ENCODE assay signal across 22 cellular contexts in genomic region chr6:13248549-13248948, GRCh38.
DNase-seq lines count a peak whose midpoint lies in the region; ATAC-seq, FAIRE-seq and TF ChIP-seq lines count a peak whose summit lies in the region.
"Had no signal": no experiment of that assay in that cellular context is flagged by ENCODE, and none has a peak within 500 bp of the region (broad histone marks: within the 10 kb centered on the region; RNA-seq: fewer than 3 reads in every experiment).

No MANE protein-coding gene starts in this region.

- TF ChIP-seq CTCF in H1 (IDR thresholded peaks at IDR 0.05; ENCODE audit: control extremely low read depth in 1 of 3, insufficient read depth in 1 of 3, low read depth in 1 of 3, low read length in 3 of 3): no peak
- TF ChIP-seq CTCF in nephron (IDR thresholded peaks at IDR 0.05; ENCODE audit: unreplicated experiment in 3 of 3): no peak

- H2AK5ac ChIP-seq in H1 (ENCODE audit: low read depth, low read length): no peak overlapping the region

- TF ChIP-seq RAD21 in H1 (IDR thresholded peaks at IDR 0.05 in 1 of 2, conservative IDR thresholded peaks at IDR 0.05 in 1 of 2; ENCODE audit: low read depth in 2 of 2, low read length in 2 of 2): no peak

- H3K36me3 ChIP-seq in HUES48 (ENCODE audit: control insufficient read depth, insufficient read depth, low read length) (no peaks in the 10 kb centered on the region), H1 (ENCODE audit: control insufficient read depth in 2 of 4, insufficient read depth in 4 of 4, low read length in 3 of 4) (no peaks in the 10 kb centered on the region)
- H3K36me3 ChIP-seq: HAP-1 had no signal

- H3K9me3 ChIP-seq in HUES48 (ENCODE audit: control insufficient read depth, insufficient read depth, low read length) (no peaks in the 10 kb centered on the region; the same call in 1 of the 2 replicates), H1 (ENCODE audit: insufficient read depth in 2 of 2, low read depth in 1 of 2, low read length in 1 of 2) (peaks cover 0 to 1% of the 10 kb centered on the region in 2 experiments; a peak in 1 of 4 replicates)
- H3K9me3 ChIP-seq: HAP-1, psoas muscle had no signal

- H3K79me2 ChIP-seq in H1 (ENCODE audit: control insufficient read depth in 1 of 2, insufficient read depth in 2 of 2, low read length in 2 of 2): no peaks in the 10 kb centered on the region

- no peak for TF ChIP-seq POLR2A in H1 (IDR thresholded peaks at IDR 0.05; ENCODE audit: control extremely low read depth in 1 of 2, low read depth in 2 of 2, low read length in 2 of 2)

- H3K36me3 Mint-ChIP-seq in nephron (ENCODE audit: low read depth): peaks cover 6% of the 10 kb centered on the region
- H3K36me3 Mint-ChIP-seq: CD14-positive monocyte had no signal

- H3K23ac ChIP-seq in H1 (ENCODE audit: insufficient read length): no peak overlapping the region

- peak overlapping the region; percentile 47 for H2BK120ac ChIP-seq in H1 (replicated peaks; ENCODE audit: low read depth, low read length)

- H2BK12ac ChIP-seq in H1 (ENCODE audit: low read depth, low read length): no peak overlapping the region

- H3K14ac ChIP-seq in H1 (ENCODE audit: insufficient read length): no peak overlapping the region

- H3K9ac ChIP-seq in HUES48 (ENCODE audit: low read depth, low read length) (no peak overlapping the region), H1 (replicated peaks in 1 of 4; ENCODE audit: extremely low read depth in 1 of 4, low read depth in 3 of 4, low read length in 3 of 4) (no peak overlapping the region)

- no peak overlapping the region for H2AFZ ChIP-seq in H1 (ENCODE audit: low read length)

- no peak overlapping the region for H3K18ac ChIP-seq in H1 (ENCODE audit: extremely low read depth, low read length)

- H3K4me3 ChIP-seq in HUES48 (ENCODE audit: low read depth, low read length) (no peak overlapping the region), H1 (ENCODE audit: extremely low read depth in 1 of 4, insufficient read depth in 2 of 4, low read depth in 3 of 4, low read length in 4 of 4) (no peak overlapping the region)
- H3K4me3 ChIP-seq: coronary artery, HAP-1, K562, psoas muscle, skin epidermis had no signal

- peak; percentile 63 for DNase-seq in NCI-H69 (lab: John Stamatoyannopoulos, UW)
- no peak for DNase-seq in H1 (ENCODE audit: low read depth in 1 of 2, low spot score in 2 of 2)
- no peak for DNase-seq in stimulated activated naive CD4-positive, alpha-beta T cell treated with Interleukin-2 at 50 U/mL for 16 hours (lab: John Stamatoyannopoulos, UW)
- DNase-seq: activated B cell treated with CpG ODN at 0.5 μM for 24 hours; activated CD4-positive, alpha-beta memory T cell treated with anti-CD3 and anti-CD28 coated beads for 36 hours; activated gamma-delta T cell treated with Interleukin-2 at 50 U/mL for 16 hours; activated T-cell treated with anti-CD3 and anti-CD28 coated beads for 4 hours; left colon; psoas muscle; stimulated activated CD4-positive, alpha-beta T cell treated with anti-CD3 and anti-CD28 coated beads, Interleukin-2, amount 100 ng/mL, for 24 hours had no signal

- H3K56ac ChIP-seq in H1 (replicated peaks; ENCODE audit: insufficient read length, low read depth, low read length): no peak overlapping the region

- no peaks in the 10 kb centered on the region for H3K27me3 ChIP-seq in HUES48 (ENCODE audit: control insufficient read depth, insufficient read depth, low read length)
- H3K27me3 ChIP-seq in H1 (replicated peaks in 1 of 4; ENCODE audit: control insufficient read depth in 3 of 4, extremely low read depth in 1 of 4, insufficient read depth in 3 of 4, low read length in 3 of 4): no peaks in the 10 kb centered on the region

- no peak overlapping the region for H4K8ac ChIP-seq in H1 (ENCODE audit: extremely low read depth, insufficient read depth, low read length)

- no peaks in the 10 kb centered on the region for H4K20me1 ChIP-seq in H1 (replicated peaks in 1 of 2; ENCODE audit: control insufficient read depth in 1 of 2, insufficient read depth in 2 of 2, low read length in 2 of 2)

- no peak for FAIRE-seq in H1 (lab: Jason Lieb, UNC)
- FAIRE-seq: bronchial epithelial cell, K562 had no signal

- peak overlapping the region; percentile 21 for H3K27ac ChIP-seq in HUES48 (ENCODE audit: low read depth, low read length)
- H3K27ac ChIP-seq in H1 (ENCODE audit: low read depth, low read length): no peak overlapping the region
- H3K27ac ChIP-seq: coronary artery, psoas muscle had no signal

- H3K4me1 ChIP-seq in HUES48 (ENCODE audit: control insufficient read depth, insufficient read depth, low read length): peaks cover 11% of the 10 kb centered on the region
- H3K4me1 ChIP-seq in H1 (replicated peaks in 1 of 4; ENCODE audit: control insufficient read depth in 3 of 4, insufficient read depth in 4 of 4, low read length in 3 of 4): peaks cover 0 to 13% (median 8%) of the 10 kb centered on the region in 4 experiments; a peak in 4 of 7 replicates
- H3K4me1 ChIP-seq: HAP-1, psoas muscle had no signal

- H4K91ac ChIP-seq in H1 (replicated peaks; ENCODE audit: insufficient read length, low read length): peak overlapping the region; percentile 37

- H3K4me3 Mint-ChIP-seq in nephron: no peak overlapping the region
- H3K4me3 Mint-ChIP-seq: activated B cell treated with CpG ODN at 0.5 μM for 24 hours; activated CD4-positive, alpha-beta memory T cell treated with anti-CD3 and anti-CD28 coated beads for 36 hours; CD14-positive monocyte; stimulated activated memory B cell treated with anti-CD40 and anti-IgM and Interleukin-4, amounts not matched to agents 10 μg/mL and 1 μg/mL and 100 μg/mL, for 72 hours had no signal

- H3K27me3 Mint-ChIP-seq in nephron (ENCODE audit: low read depth): peaks cover 4% of the 10 kb centered on the region
- H3K27me3 Mint-ChIP-seq: activated B cell treated with CpG ODN at 0.5 μM for 24 hours; stimulated activated memory B cell treated with anti-CD40 and anti-IgM and Interleukin-4, amounts not matched to agents 10 μg/mL and 1 μg/mL and 100 μg/mL, for 72 hours had no signal

- no peak overlapping the region for H2BK15ac ChIP-seq in H1 (ENCODE audit: low read length)

- no peak overlapping the region; the same call in 1 of the 2 replicates for H2BK20ac ChIP-seq in H1 (ENCODE audit: low read length)

- H3K27ac Mint-ChIP-seq in nephron: peak overlapping the region; percentile 20 to 41 (median 37)
- H3K27ac Mint-ChIP-seq: activated B cell treated with CpG ODN at 0.5 μM for 24 hours; activated CD4-positive, alpha-beta memory T cell treated with anti-CD3 and anti-CD28 coated beads for 36 hours; stimulated activated memory B cell treated with anti-CD40 and anti-IgM and Interleukin-4, amounts not matched to agents 10 μg/mL and 1 μg/mL and 100 μg/mL, for 72 hours had no signal

- no peak for TF ChIP-seq EP300 in H1 (IDR thresholded peaks at IDR 0.05; ENCODE audit: borderline replicate concordance in 1 of 2, low read depth in 2 of 2, low read length in 2 of 2)

- no peak for ATAC-seq in GM18517 (IDR thresholded peaks at IDR 0.05; ENCODE audit: unreplicated experiment)
- no peak for ATAC-seq in GM19023 (IDR thresholded peaks at IDR 0.05; ENCODE audit: unreplicated experiment)
- no peak for ATAC-seq in HG03342 (IDR thresholded peaks at IDR 0.05; ENCODE audit: unreplicated experiment)
- ATAC-seq: left colon; psoas muscle; stimulated activated memory B cell treated with anti-CD40 and anti-IgM and Interleukin-4, amounts not matched to agents 10 μg/mL and 1 μg/mL and 100 μg/mL, for 72 hours had no signal

- peak overlapping the region; percentile 25 for H3K4ac ChIP-seq in H1 (replicated peaks; ENCODE audit: insufficient read length, low read depth, low read length)

- no peaks in the 10 kb centered on the region for H3K79me1 ChIP-seq in H1 (ENCODE audit: low read depth, low read length)

- H3K4me2 ChIP-seq in H1 (ENCODE audit: insufficient read depth in 1 of 2, low read depth in 2 of 2, low read length in 2 of 2): no peak overlapping the region

- peaks cover 35% of the 10 kb centered on the region for H3K4me1 Mint-ChIP-seq in nephron

- CTCF ChIA-PET in H1 (lab: Charles Lee; ENCODE audit: partially characterized antibody): interaction anchor here (0.6 to 1.4 kb wide), 4 partner anchors 16 to 62 kb away, joined by 3 to 4 read pairs (median 3); no protein-coding TSS in a partner anchor

- no peak overlapping the region for H4K5ac ChIP-seq in H1 (ENCODE audit: insufficient read length, low read depth, low read length)

- POLR2A ChIA-PET in H1 (lab: Charles Lee; ENCODE audit: partially characterized antibody): no interaction called here

- no peaks in the 10 kb centered on the region; the same call in 1 of the 2 replicates for H3K23me2 ChIP-seq in H1 (ENCODE audit: low read depth, low read length)

- peak overlapping the region; percentile 67; the same call in 1 of the 2 replicates for H2BK5ac ChIP-seq in H1 (ENCODE audit: low read depth, low read length)

- WGBS in H1 (ENCODE audit: extremely low coverage in 1 of 2, insufficient coverage in 1 of 2, insufficient read length in 1 of 2, insufficient replicate concordance in 2 of 2, low coverage in 1 of 2, low lambda C conversion rate in 2 of 2, missing lambda C conversion rate in 1 of 2), 2 experiments: 82% methylated on average over 7 of the region's 7 CpGs; no CpG with 5 or more reads in 1 of the 2 experiments

- no peaks in the 10 kb centered on the region for H3K9me3 Mint-ChIP-seq in nephron

TF ChIP-seq in H1, 55 proteins besides CTCF, POLR2A, EP300 and RAD21 (continues in another document):
- no peak for TF ChIP-seq BACH1 (IDR thresholded peaks at IDR 0.05; ENCODE audit: low read length)
